ENCODE assay signal across 1 cellular context in genomic region chr15:90037961-90038633, GRCh38.
TF ChIP-seq lines count a peak whose summit lies in the region.

No MANE protein-coding gene starts in this region.

TF ChIP-seq in K562, 482 proteins besides CTCF, POLR2A, EP300 and RAD21 (continued from another document and continues in another):
- peak; percentile 53; the same call in 1 of the 2 replicates for TF ChIP-seq ZNF197 (CRISPR knock-in tag; IDR thresholded peaks at IDR 0.05; ENCODE audit: low read depth)
- peak; percentile 78 for TF ChIP-seq ARID1B (IDR thresholded peaks at IDR 0.05)
- peak; percentile 35 for TF ChIP-seq NUFIP1 (IDR thresholded peaks at IDR 0.05; ENCODE audit: partially characterized antibody)
- 0 out of 6 replicates have a peak, but pooled peaks of 1 of the 3 experiments have one; percentile 17 for TF ChIP-seq ZBTB11 (CRISPR knock-in tag; IDR thresholded peaks at IDR 0.05)
- peak; percentile 70; the same call in 1 of the 2 replicates for TF ChIP-seq CREB3 (tag; conservative IDR thresholded peaks at IDR 0.05; ENCODE audit: low read depth)
- TF ChIP-seq CCNT2 (IDR thresholded peaks at IDR 0.05; ENCODE audit: borderline replicate concordance, extremely low read depth, insufficient read length, low read depth, low read length), result peak; percentile 28
- peak in 1 of 2 experiments; percentile 41; a peak in 1 of 4 replicates for TF ChIP-seq HDAC1 (IDR thresholded peaks at IDR 0.05)
- no peak for TF ChIP-seq CSDE1 (IDR thresholded peaks at IDR 0.05)
- peak; percentile 99 for TF ChIP-seq MAFG (tag; conservative IDR thresholded peaks at IDR 0.05)
- peak; percentile 52 for TF ChIP-seq NEUROD1 (IDR thresholded peaks at IDR 0.05; ENCODE audit: borderline replicate concordance, low read depth, low read length, partially characterized antibody)
- TF ChIP-seq NFIC (IDR thresholded peaks at IDR 0.05), result 0 out of 2 replicates have a peak, but pooled peaks have one; percentile 12
- no peak for TF ChIP-seq PHB (CRISPR knock-in tag; IDR thresholded peaks at IDR 0.05)
- 0 out of 2 replicates have a peak, but pooled peaks have one; percentile 53 for TF ChIP-seq PHTF2 (CRISPR knock-in tag; IDR thresholded peaks at IDR 0.05)
- 0 out of 2 replicates have a peak, but pooled peaks have one; percentile 24 for TF ChIP-seq NFATC3 (IDR thresholded peaks at IDR 0.05)
- TF ChIP-seq HCFC1 (IDR thresholded peaks at IDR 0.05; ENCODE audit: low read depth, low read length), result no peak
- 0 out of 2 replicates have a peak, but pooled peaks have one; percentile 71 for TF ChIP-seq ZNF175 (CRISPR knock-in tag; IDR thresholded peaks at IDR 0.05; ENCODE audit: low read depth)
- 0 out of 2 replicates have a peak, but pooled peaks have one; percentile 9 for TF ChIP-seq PTRF (tag; IDR thresholded peaks at IDR 0.05)
- peak; percentile 66; the same call in 1 of the 2 replicates for TF ChIP-seq MAX (CRISPR knock-in tag; IDR thresholded peaks at IDR 0.05)
- TF ChIP-seq ZNF511 (CRISPR knock-in tag; IDR thresholded peaks at IDR 0.05), result no peak
- 0 out of 2 replicates have a peak, but pooled peaks have one; percentile 29 for TF ChIP-seq REST (CRISPR knock-in tag; IDR thresholded peaks at IDR 0.05; ENCODE audit: low read depth)
- peak; percentile 90 for TF ChIP-seq SMARCE1 (IDR thresholded peaks at IDR 0.05)
- TF ChIP-seq CBX3 (IDR thresholded peaks at IDR 0.05; ENCODE audit: borderline replicate concordance in 1 of 2, low read length in 2 of 2), result peak in 1 of 2 experiments; percentile 47; a peak in 1 of 3 replicates
- 0 out of 2 replicates have a peak, but pooled peaks have one; percentile 20 for TF ChIP-seq RREB1 (CRISPR knock-in tag; IDR thresholded peaks at IDR 0.05)
- TF ChIP-seq ZNF644 (tag; IDR thresholded peaks at IDR 0.05; ENCODE audit: low read depth), result 0 out of 2 replicates have a peak, but pooled peaks have one; percentile 25
- peak; percentile 81 for TF ChIP-seq JUND (IDR thresholded peaks at IDR 0.05; ENCODE audit: borderline replicate concordance, low read depth, low read length)
- TF ChIP-seq JUND (tag; IDR thresholded peaks at IDR 0.05; ENCODE audit: borderline replicate concordance, low read depth, low read length), result peak; percentile 82; the same call in 2 of the 3 replicates
- peak; percentile 42 for TF ChIP-seq MEIS2 (IDR thresholded peaks at IDR 0.05; ENCODE audit: partially characterized antibody)
- TF ChIP-seq HDAC8 (tag; IDR thresholded peaks at IDR 0.05), result peak; percentile 63; the same call in 1 of the 2 replicates
- peak; percentile 79 for TF ChIP-seq DMBX1 (CRISPR knock-in tag; IDR thresholded peaks at IDR 0.05; ENCODE audit: borderline replicate concordance)
- peak; percentile 64; the same call in 1 of the 2 replicates for TF ChIP-seq MYC (IDR thresholded peaks at IDR 0.05; ENCODE audit: low read depth, low read length)
- TF ChIP-seq MYC (CRISPR knock-in tag; IDR thresholded peaks at IDR 0.05; ENCODE audit: borderline replicate concordance, low read depth), result no peak
- TF ChIP-seq SMARCA4 (IDR thresholded peaks at IDR 0.05), result peak; percentile 84
- TF ChIP-seq CTCFL (IDR thresholded peaks at IDR 0.05; ENCODE audit: borderline replicate concordance, insufficient read depth, low read depth, low read length, poor library complexity, severe bottlenecking), result no peak
- no peak for TF ChIP-seq ZNF277 (CRISPR knock-in tag; IDR thresholded peaks at IDR 0.05; ENCODE audit: borderline replicate concordance)
- TF ChIP-seq FOXJ3 (CRISPR knock-in tag; IDR thresholded peaks at IDR 0.05), result no peak
- TF ChIP-seq MTA2 (IDR thresholded peaks at IDR 0.05; ENCODE audit: low read depth), result 0 out of 2 replicates have a peak, but pooled peaks have one; percentile 6
- peak; percentile 52 to 65; a peak in 3 of 4 replicates for TF ChIP-seq FOXK2 (conservative IDR thresholded peaks at IDR 0.05 in 1 of 2, IDR thresholded peaks at IDR 0.05 in 1 of 2; ENCODE audit: low read depth in 2 of 2)
- peak; percentile 83 for TF ChIP-seq FOSL1 (tag; conservative IDR thresholded peaks at IDR 0.05)
